18 cellular contexts compared by ENCODE assay signal in genomic region chr19:29122185-29122584, GRCh38.
"Had no signal": no experiment of that assay in that cellular context is flagged by ENCODE, and none has a peak within 500 bp of the region (broad histone marks: within the 10 kb centered on the region; RNA-seq: fewer than 3 reads in every experiment).

No MANE protein-coding gene starts in this region.

- H3K4me1 ChIP-seq: neural progenitor cell, pancreas, prostate gland, right lobe of liver, sigmoid colon, stomach, thyroid gland, tibial nerve, upper lobe of left lung, vagina had no signal

- H3K9ac ChIP-seq: neural progenitor cell had no signal

- H3K27ac ChIP-seq: neural progenitor cell, neutrophil, pancreas, prostate gland, right lobe of liver, sigmoid colon, stomach, thoracic aorta, thyroid gland, tibial nerve, upper lobe of left lung, vagina had no signal

- FAIRE-seq: pancreas, small intestine had no signal

- H3K4me3 ChIP-seq: neural progenitor cell, pancreas, prostate gland, right lobe of liver, sigmoid colon, stomach, thoracic aorta, thyroid gland, tibial nerve, upper lobe of left lung, vagina had no signal

- H3K36me3 ChIP-seq: neural progenitor cell, neutrophil, pancreas, prostate gland, right lobe of liver, sigmoid colon, stomach, thoracic aorta, thyroid gland, tibial nerve, upper lobe of left lung, vagina had no signal

- DNase-seq: naive thymus-derived CD4-positive, alpha-beta T cell; natural killer cell; pancreas; sigmoid colon; stimulated activated CD4-positive, alpha-beta T cell treated with anti-CD3 and anti-CD28 coated beads, Interleukin-2, amount 100 ng/mL, for 48 hours; stimulated activated CD4-positive, alpha-beta T cell treated with anti-CD3 and anti-CD28 coated beads, Interleukin-4, amount 100 ng/mL, for 24 hours; stimulated activated naive CD4-positive, alpha-beta T cell treated with Interleukin-2 at 50 U/mL for 16 hours; stomach; thyroid gland; upper lobe of left lung had no signal

- H3K9me3 ChIP-seq: neutrophil, pancreas, prostate gland, right lobe of liver, sigmoid colon, thoracic aorta, thyroid gland, upper lobe of left lung, vagina had no signal

- H2AFZ ChIP-seq: neural progenitor cell had no signal

- H3K4me2 ChIP-seq: neural progenitor cell had no signal

- H3K27me3 ChIP-seq: neural progenitor cell, neutrophil, pancreas, right lobe of liver, sigmoid colon, thyroid gland, tibial nerve, upper lobe of left lung, vagina had no signal
